ENCODE assay signal across 22 cellular contexts in the genomic region with DNA sequence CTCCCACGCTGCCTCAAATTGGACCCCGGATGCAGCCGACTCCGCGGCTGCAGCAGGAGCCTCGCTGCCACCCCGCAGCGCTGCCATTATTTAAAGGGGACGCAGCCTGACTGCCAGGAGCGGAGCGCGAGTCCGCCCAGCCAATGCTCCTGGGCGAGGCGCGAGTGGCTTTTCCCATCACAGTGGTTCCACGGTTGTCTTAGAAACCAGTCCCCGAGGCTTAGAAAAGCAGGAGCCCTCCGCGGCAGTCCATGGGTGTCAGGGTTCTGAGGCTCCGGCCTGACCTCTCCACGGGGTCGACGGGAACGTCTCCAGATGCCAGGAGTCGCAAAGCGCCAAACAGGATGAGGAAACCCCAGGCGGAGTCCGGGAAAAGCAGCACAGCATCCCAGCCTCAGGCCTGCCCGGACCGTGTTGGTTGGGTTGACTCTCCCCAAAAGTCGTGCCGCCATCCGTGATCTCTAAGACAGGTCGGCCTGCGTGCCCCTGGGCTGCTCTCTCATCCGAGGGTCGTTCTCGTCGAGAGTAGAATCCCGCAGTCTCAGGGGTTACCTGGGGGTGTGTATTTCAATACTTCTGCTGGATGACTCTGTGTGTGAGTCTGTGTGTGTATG.
"Had no signal": no experiment of that assay in that cellular context is flagged by ENCODE, and none has a peak within 500 bp of the region (broad histone marks: within the 10 kb centered on the region; RNA-seq: fewer than 3 reads in every experiment).

No MANE protein-coding gene starts in this region.

- H3K27me3 ChIP-seq: colonic mucosa, hepatocyte, neural progenitor cell, spleen had no signal

- H3K4me1 Mint-ChIP-seq: neural progenitor cell had no signal

- H3K27me3 Mint-ChIP-seq: natural killer cell treated with Interleukin-12 subunit alpha and Interleukin-12 subunit beta and Interleukin-15 and Interleukin-18, amount 100 ng/mL, for 72 hours; stimulated activated memory B cell treated with anti-CD40 and anti-IgM and Interleukin-4, amounts not matched to agents 10 μg/mL and 1 μg/mL and 100 μg/mL, for 72 hours; stimulated activated naive CD8-positive, alpha-beta T cell treated with anti-CD3 and anti-CD28 coated beads, Interleukin-15, Interleukin-2, amounts not matched to agents 100 ng/mL and 50 ng/mL, for 24 hours; type B pancreatic cell had no signal

- DNase-seq: cerebellar nuclear complex; colonic mucosa; dermis blood vessel endothelial cell; foreskin melanocyte; head of caudate nucleus; left colon; mesenchymal stem cell; midbrain; occipital lobe; spleen; stimulated activated CD4-positive, alpha-beta T cell treated with anti-CD3 and anti-CD28 coated beads, Interleukin-15, amount 100 ng/mL, for 24 hours; stimulated activated CD4-positive, alpha-beta T cell treated with anti-CD3 and anti-CD28 coated beads, Interleukin-1b, Interleukin-23, amount 100 ng/mL, for 48 hours; stimulated activated CD4-positive, alpha-beta T cell treated with anti-CD3 and anti-CD28 coated beads, Interleukin-4, amount 100 ng/mL, for 24 hours had no signal

- H3K27ac Mint-ChIP-seq: natural killer cell treated with Interleukin-12 subunit alpha and Interleukin-12 subunit beta and Interleukin-15 and Interleukin-18, amount 100 ng/mL, for 72 hours; neural progenitor cell; stimulated activated memory B cell treated with anti-CD40 and anti-IgM and Interleukin-4, amounts not matched to agents 10 μg/mL and 1 μg/mL and 100 μg/mL, for 72 hours; stimulated activated naive CD8-positive, alpha-beta T cell treated with anti-CD3 and anti-CD28 coated beads, Interleukin-15, Interleukin-2, amounts not matched to agents 100 ng/mL and 50 ng/mL, for 24 hours; type B pancreatic cell had no signal

- H3K4me3 Mint-ChIP-seq: natural killer cell treated with Interleukin-12 subunit alpha and Interleukin-12 subunit beta and Interleukin-15 and Interleukin-18, amount 100 ng/mL, for 72 hours; neural progenitor cell; stimulated activated memory B cell treated with anti-CD40 and anti-IgM and Interleukin-4, amounts not matched to agents 10 μg/mL and 1 μg/mL and 100 μg/mL, for 72 hours; stimulated activated naive CD8-positive, alpha-beta T cell treated with anti-CD3 and anti-CD28 coated beads, Interleukin-15, Interleukin-2, amounts not matched to agents 100 ng/mL and 50 ng/mL, for 24 hours; type B pancreatic cell had no signal

- H3K9me3 Mint-ChIP-seq: stimulated activated memory B cell treated with anti-CD40 and anti-IgM and Interleukin-4, amounts not matched to agents 10 μg/mL and 1 μg/mL and 100 μg/mL, for 72 hours; type B pancreatic cell had no signal

- H3K27ac ChIP-seq: colonic mucosa, hepatocyte, neural progenitor cell, parathyroid adenoma, prostate gland, spleen had no signal

- H3K36me3 Mint-ChIP-seq: stimulated activated memory B cell treated with anti-CD40 and anti-IgM and Interleukin-4, amounts not matched to agents 10 μg/mL and 1 μg/mL and 100 μg/mL, for 72 hours; type B pancreatic cell had no signal

- ATAC-seq: left colon; natural killer cell treated with Interleukin-12 subunit alpha and Interleukin-12 subunit beta and Interleukin-15 and Interleukin-18, amount 100 ng/mL, for 72 hours; sciatic nerve; stimulated activated memory B cell treated with anti-CD40 and anti-IgM and Interleukin-4, amounts not matched to agents 10 μg/mL and 1 μg/mL and 100 μg/mL, for 72 hours had no signal

- H3K4me2 ChIP-seq: hepatocyte, neural progenitor cell had no signal

- H3K36me3 ChIP-seq: colonic mucosa, neural progenitor cell, prostate gland, spleen had no signal

- H3K4me1 ChIP-seq: colonic mucosa, neural progenitor cell, parathyroid adenoma, prostate gland had no signal

- H3K79me2 ChIP-seq: hepatocyte, parathyroid adenoma had no signal

- H3K4me3 ChIP-seq: colonic mucosa, hepatocyte, neural progenitor cell, prostate gland, spleen had no signal

- H2AFZ ChIP-seq: hepatocyte, neural progenitor cell, parathyroid adenoma had no signal

- H3K9ac ChIP-seq: neural progenitor cell, parathyroid adenoma had no signal

- H3K9me3 ChIP-seq: colonic mucosa, prostate gland had no signal
